1 cellular context compared by ENCODE assay signal in the genomic region with DNA sequence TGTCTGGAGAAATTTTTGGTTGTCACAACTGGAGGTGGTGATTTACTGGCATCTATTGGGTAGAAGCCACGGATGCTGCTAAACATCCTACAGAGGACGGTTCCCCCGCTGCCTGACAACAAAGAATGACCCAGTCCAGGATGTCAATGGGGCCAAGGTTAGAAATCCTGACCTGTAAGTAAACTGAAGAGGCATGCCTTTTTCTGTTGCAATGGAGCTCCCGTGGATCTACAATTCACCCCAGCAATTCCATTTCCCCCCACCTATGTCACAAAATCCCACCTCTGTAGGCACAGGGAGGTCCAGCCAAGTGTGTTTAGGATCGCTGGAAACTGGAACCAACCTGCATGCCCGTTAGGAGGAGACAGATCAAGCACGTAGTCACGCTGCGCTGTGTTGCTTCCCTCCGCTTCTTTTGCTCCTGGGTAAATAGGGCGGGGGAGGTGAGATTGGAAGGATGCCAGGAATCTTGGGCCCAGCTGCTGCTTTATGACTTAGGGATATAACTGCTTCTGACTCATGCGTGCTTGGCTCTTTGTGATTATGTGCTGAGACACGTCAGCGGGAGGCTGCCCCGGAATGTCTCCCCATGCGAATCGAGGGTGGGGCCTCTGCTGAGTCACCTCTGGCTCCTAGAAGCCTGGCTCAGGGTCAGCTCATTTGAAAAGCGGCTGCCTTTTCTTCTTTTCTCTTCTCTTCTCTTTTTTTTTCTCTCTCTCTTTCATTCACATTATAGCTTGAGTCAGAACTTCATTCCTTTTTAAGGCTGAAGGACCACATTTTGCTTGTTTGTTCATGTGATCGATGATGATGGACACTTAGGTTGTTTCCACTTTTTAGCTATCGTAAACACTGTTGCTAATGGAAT.
TF ChIP-seq lines count a peak whose summit lies in the region.

No MANE protein-coding gene starts in this region.

TF ChIP-seq in K562, 482 proteins besides CTCF, POLR2A, EP300 and RAD21 (continued from another document and continues in another):
- TF ChIP-seq, protein P1, sequence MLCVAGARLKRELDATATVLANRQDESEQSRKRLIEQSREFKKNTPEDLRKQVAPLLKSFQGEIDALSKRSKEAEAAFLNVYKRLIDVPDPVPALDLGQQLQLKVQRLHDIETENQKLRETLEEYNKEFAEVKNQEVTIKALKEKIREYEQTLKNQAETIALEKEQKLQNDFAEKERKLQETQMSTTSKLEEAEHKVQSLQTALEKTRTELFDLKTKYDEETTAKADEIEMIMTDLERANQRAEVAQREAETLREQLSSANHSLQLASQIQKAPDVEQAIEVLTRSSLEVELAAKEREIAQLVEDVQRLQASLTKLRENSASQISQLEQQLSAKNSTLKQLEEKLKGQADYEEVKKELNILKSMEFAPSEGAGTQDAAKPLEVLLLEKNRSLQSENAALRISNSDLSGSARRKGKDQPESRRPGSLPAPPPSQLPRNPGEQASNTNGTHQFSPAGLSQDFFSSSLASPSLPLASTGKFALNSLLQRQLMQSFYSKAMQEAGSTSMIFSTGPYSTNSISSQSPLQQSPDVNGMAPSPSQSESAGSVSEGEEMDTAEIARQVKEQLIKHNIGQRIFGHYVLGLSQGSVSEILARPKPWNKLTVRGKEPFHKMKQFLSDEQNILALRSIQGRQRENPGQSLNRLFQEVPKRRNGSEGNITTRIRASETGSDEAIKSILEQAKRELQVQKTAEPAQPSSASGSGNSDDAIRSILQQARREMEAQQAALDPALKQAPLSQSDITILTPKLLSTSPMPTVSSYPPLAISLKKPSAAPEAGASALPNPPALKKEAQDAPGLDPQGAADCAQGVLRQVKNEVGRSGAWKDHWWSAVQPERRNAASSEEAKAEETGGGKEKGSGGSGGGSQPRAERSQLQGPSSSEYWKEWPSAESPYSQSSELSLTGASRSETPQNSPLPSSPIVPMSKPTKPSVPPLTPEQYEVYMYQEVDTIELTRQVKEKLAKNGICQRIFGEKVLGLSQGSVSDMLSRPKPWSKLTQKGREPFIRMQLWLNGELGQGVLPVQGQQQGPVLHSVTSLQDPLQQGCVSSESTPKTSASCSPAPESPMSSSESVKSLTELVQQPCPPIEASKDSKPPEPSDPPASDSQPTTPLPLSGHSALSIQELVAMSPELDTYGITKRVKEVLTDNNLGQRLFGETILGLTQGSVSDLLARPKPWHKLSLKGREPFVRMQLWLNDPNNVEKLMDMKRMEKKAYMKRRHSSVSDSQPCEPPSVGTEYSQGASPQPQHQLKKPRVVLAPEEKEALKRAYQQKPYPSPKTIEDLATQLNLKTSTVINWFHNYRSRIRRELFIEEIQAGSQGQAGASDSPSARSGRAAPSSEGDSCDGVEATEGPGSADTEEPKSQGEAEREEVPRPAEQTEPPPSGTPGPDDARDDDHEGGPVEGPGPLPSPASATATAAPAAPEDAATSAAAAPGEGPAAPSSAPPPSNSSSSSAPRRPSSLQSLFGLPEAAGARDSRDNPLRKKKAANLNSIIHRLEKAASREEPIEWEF (CRISPR knock-in tag; IDR thresholded peaks at IDR 0.05), result peak; percentile 12; the same call in 1 of the 2 replicates
- TF ChIP-seq NR4A1 (CRISPR knock-in tag; IDR thresholded peaks at IDR 0.05), result no peak
- TF ChIP-seq NR4A1 (tag; IDR thresholded peaks at IDR 0.05), result peak; percentile 70; the same call in 1 of the 2 replicates
- peak; percentile 86 to 94; a peak in 3 of 4 replicates for TF ChIP-seq RCOR1 (IDR thresholded peaks at IDR 0.05; ENCODE audit: borderline replicate concordance in 1 of 2, low read depth in 2 of 2, low read length in 2 of 2)
- peak; percentile 43 for TF ChIP-seq ZFX (CRISPR knock-in tag; IDR thresholded peaks at IDR 0.05)
- peak in 1 of 3 experiments; percentile 44 for TF ChIP-seq YY1 (IDR thresholded peaks at IDR 0.05; ENCODE audit: borderline replicate concordance in 1 of 3, control insufficient read depth in 1 of 3, extremely low read depth in 1 of 3, insufficient read depth in 3 of 3, insufficient read length in 1 of 3, insufficient replicate concordance in 2 of 3, low read depth in 1 of 3, low read length in 2 of 3)
- 0 out of 4 replicates have a peak, but pooled peaks of 1 of the 2 experiments have one; percentile 6 for TF ChIP-seq NONO (IDR thresholded peaks at IDR 0.05; ENCODE audit: low read depth in 2 of 2, low read length in 1 of 2)
- TF ChIP-seq, protein P2, sequence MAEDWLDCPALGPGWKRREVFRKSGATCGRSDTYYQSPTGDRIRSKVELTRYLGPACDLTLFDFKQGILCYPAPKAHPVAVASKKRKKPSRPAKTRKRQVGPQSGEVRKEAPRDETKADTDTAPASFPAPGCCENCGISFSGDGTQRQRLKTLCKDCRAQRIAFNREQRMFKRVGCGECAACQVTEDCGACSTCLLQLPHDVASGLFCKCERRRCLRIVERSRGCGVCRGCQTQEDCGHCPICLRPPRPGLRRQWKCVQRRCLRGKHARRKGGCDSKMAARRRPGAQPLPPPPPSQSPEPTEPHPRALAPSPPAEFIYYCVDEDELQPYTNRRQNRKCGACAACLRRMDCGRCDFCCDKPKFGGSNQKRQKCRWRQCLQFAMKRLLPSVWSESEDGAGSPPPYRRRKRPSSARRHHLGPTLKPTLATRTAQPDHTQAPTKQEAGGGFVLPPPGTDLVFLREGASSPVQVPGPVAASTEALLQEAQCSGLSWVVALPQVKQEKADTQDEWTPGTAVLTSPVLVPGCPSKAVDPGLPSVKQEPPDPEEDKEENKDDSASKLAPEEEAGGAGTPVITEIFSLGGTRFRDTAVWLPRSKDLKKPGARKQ (CRISPR knock-in tag; IDR thresholded peaks at IDR 0.05), result no peak
- TF ChIP-seq FOXA3 (CRISPR knock-in tag; conservative IDR thresholded peaks at IDR 0.05 in 1 of 2, IDR thresholded peaks at IDR 0.05 in 1 of 2), result peak; percentile 91 to 98
- TF ChIP-seq PTRF (tag; IDR thresholded peaks at IDR 0.05), result no peak
- TF ChIP-seq, protein P3, sequence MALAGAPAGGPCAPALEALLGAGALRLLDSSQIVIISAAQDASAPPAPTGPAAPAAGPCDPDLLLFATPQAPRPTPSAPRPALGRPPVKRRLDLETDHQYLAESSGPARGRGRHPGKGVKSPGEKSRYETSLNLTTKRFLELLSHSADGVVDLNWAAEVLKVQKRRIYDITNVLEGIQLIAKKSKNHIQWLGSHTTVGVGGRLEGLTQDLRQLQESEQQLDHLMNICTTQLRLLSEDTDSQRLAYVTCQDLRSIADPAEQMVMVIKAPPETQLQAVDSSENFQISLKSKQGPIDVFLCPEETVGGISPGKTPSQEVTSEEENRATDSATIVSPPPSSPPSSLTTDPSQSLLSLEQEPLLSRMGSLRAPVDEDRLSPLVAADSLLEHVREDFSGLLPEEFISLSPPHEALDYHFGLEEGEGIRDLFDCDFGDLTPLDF (CRISPR knock-in tag; IDR thresholded peaks at IDR 0.05), result no peak
- peak; percentile 96 for TF ChIP-seq SMARCC2 (IDR thresholded peaks at IDR 0.05; ENCODE audit: low read depth)
- peak; percentile 12; the same call in 1 of the 2 replicates for TF ChIP-seq GATAD2B (IDR thresholded peaks at IDR 0.05; ENCODE audit: borderline replicate concordance)
- TF ChIP-seq MECOM (CRISPR knock-in tag; IDR thresholded peaks at IDR 0.05), result 0 out of 2 replicates have a peak, but pooled peaks have one; percentile 49
- TF ChIP-seq, protein P4, sequence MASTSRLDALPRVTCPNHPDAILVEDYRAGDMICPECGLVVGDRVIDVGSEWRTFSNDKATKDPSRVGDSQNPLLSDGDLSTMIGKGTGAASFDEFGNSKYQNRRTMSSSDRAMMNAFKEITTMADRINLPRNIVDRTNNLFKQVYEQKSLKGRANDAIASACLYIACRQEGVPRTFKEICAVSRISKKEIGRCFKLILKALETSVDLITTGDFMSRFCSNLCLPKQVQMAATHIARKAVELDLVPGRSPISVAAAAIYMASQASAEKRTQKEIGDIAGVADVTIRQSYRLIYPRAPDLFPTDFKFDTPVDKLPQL (IDR thresholded peaks at IDR 0.05; ENCODE audit: extremely low read depth, insufficient read length), result no peak
- TF ChIP-seq KAT7 (CRISPR knock-in tag; IDR thresholded peaks at IDR 0.05; ENCODE audit: borderline replicate concordance), result 0 out of 2 replicates have a peak, but pooled peaks have one; percentile 37
- TF ChIP-seq, protein P5, sequence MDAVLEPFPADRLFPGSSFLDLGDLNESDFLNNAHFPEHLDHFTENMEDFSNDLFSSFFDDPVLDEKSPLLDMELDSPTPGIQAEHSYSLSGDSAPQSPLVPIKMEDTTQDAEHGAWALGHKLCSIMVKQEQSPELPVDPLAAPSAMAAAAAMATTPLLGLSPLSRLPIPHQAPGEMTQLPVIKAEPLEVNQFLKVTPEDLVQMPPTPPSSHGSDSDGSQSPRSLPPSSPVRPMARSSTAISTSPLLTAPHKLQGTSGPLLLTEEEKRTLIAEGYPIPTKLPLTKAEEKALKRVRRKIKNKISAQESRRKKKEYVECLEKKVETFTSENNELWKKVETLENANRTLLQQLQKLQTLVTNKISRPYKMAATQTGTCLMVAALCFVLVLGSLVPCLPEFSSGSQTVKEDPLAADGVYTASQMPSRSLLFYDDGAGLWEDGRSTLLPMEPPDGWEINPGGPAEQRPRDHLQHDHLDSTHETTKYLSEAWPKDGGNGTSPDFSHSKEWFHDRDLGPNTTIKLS (IDR thresholded peaks at IDR 0.05; ENCODE audit: borderline replicate concordance, low read depth), result peak; percentile 96
- no peak for TF ChIP-seq HEY1 (CRISPR knock-in tag; IDR thresholded peaks at IDR 0.05; ENCODE audit: borderline replicate concordance)
- peak; percentile 93 for TF ChIP-seq CREB1 (IDR thresholded peaks at IDR 0.05)
- TF ChIP-seq CREB1 (CRISPR knock-in tag; IDR thresholded peaks at IDR 0.05), result peak; percentile 86
- TF ChIP-seq TARDBP (IDR thresholded peaks at IDR 0.05), result 0 out of 2 replicates have a peak, but pooled peaks have one; percentile 17
- TF ChIP-seq MTA3 (IDR thresholded peaks at IDR 0.05; ENCODE audit: borderline replicate concordance), result peak; percentile 94; the same call in 1 of the 2 replicates
- peak; percentile 99 for TF ChIP-seq JUN (IDR thresholded peaks at IDR 0.05; ENCODE audit: borderline replicate concordance, low read depth, low read length)
- peak; percentile 90; the same call in 1 of the 2 replicates for TF ChIP-seq JUN (CRISPR knock-in tag; IDR thresholded peaks at IDR 0.05; ENCODE audit: borderline replicate concordance)
- peak; percentile 84; the same call in 1 of the 2 replicates for TF ChIP-seq MYNN (IDR thresholded peaks at IDR 0.05)
- no peak for TF ChIP-seq MYNN (CRISPR knock-in tag; IDR thresholded peaks at IDR 0.05)
- peak; percentile 51 to 76; a peak in 1 of 4 replicates for TF ChIP-seq SIN3A (IDR thresholded peaks at IDR 0.05; ENCODE audit: borderline replicate concordance in 2 of 2, control insufficient read depth in 1 of 2, low read depth in 2 of 2, low read length in 2 of 2)
- TF ChIP-seq STAT5A (IDR thresholded peaks at IDR 0.05; ENCODE audit: borderline replicate concordance, low read length), result peak; percentile 81
- TF ChIP-seq, protein P6, sequence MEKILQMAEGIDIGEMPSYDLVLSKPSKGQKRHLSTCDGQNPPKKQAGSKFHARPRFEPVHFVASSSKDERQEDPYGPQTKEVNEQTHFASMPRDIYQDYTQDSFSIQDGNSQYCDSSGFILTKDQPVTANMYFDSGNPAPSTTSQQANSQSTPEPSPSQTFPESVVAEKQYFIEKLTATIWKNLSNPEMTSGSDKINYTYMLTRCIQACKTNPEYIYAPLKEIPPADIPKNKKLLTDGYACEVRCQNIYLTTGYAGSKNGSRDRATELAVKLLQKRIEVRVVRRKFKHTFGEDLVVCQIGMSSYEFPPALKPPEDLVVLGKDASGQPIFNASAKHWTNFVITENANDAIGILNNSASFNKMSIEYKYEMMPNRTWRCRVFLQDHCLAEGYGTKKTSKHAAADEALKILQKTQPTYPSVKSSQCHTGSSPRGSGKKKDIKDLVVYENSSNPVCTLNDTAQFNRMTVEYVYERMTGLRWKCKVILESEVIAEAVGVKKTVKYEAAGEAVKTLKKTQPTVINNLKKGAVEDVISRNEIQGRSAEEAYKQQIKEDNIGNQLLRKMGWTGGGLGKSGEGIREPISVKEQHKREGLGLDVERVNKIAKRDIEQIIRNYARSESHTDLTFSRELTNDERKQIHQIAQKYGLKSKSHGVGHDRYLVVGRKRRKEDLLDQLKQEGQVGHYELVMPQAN (IDR thresholded peaks at IDR 0.05; ENCODE audit: borderline replicate concordance), result peak; percentile 16; the same call in 1 of the 2 replicates
- TF ChIP-seq HDAC3 (IDR thresholded peaks at IDR 0.05; ENCODE audit: borderline replicate concordance, partially characterized antibody), result peak; percentile 85
- TF ChIP-seq ZKSCAN1 (IDR thresholded peaks at IDR 0.05; ENCODE audit: low read depth, low read length), result no peak
- peak; percentile 84 for TF ChIP-seq KLF1 (tag; IDR thresholded peaks at IDR 0.05)
- TF ChIP-seq TBL1XR1 (IDR thresholded peaks at IDR 0.05; ENCODE audit: low read length in 2 of 2), result peak; percentile 85 to 95
- TF ChIP-seq CSDE1 (IDR thresholded peaks at IDR 0.05), result peak in 1 of 2 experiments; percentile 49; a peak in 1 of 4 replicates
- peak; percentile 95 for TF ChIP-seq ATF7 (IDR thresholded peaks at IDR 0.05)
- no peak for TF ChIP-seq SIN3B (IDR thresholded peaks at IDR 0.05; ENCODE audit: low read depth)
- TF ChIP-seq, protein P7, sequence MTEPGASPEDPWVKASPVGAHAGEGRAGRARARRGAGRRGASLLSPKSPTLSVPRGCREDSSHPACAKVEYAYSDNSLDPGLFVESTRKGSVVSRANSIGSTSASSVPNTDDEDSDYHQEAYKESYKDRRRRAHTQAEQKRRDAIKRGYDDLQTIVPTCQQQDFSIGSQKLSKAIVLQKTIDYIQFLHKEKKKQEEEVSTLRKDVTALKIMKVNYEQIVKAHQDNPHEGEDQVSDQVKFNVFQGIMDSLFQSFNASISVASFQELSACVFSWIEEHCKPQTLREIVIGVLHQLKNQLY (CRISPR knock-in tag; conservative IDR thresholded peaks at IDR 0.05), result no peak
- TF ChIP-seq ZNF143 (CRISPR knock-in tag; IDR thresholded peaks at IDR 0.05), result peak; percentile 47; the same call in 1 of the 2 replicates
- peak in 1 of 2 experiments; percentile 89; a peak in 2 of 4 replicates for TF ChIP-seq HDAC1 (IDR thresholded peaks at IDR 0.05)
- TF ChIP-seq POLR2G (IDR thresholded peaks at IDR 0.05; ENCODE audit: low read depth, low read length), result 0 out of 2 replicates have a peak, but pooled peaks have one; percentile 26
- TF ChIP-seq CCNT2 (IDR thresholded peaks at IDR 0.05; ENCODE audit: borderline replicate concordance, extremely low read depth, insufficient read length, low read depth, low read length), result peak; percentile 95
- TF ChIP-seq HOXB6 (CRISPR knock-in tag; IDR thresholded peaks at IDR 0.05; ENCODE audit: borderline replicate concordance), result no peak
- TF ChIP-seq U2AF1 (optimal IDR thresholded peaks at IDR 0.05; ENCODE audit: low read depth, low read length), result no peak
